Comparison of ENCODE assay signal across 25 cellular contexts in the genomic region with DNA sequence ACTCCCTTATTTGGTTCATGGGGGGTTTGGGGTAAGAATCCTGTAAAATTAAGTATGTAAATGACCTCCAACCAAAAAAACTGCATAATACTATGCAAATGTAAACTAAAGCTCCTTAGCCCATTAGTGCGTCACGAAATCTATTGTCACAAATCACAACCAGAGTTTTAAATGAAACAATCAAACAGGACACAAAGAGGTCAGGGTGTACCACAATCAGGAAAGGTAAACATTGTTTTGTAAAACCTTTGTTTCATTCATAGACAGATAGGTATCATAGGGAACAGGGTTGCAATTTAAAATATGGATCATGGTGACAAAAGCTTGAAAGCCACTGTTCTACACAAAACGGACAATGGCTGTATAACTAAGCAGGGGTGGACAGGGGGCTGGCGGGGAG.
"Had no signal": no experiment of that assay in that cellular context is flagged by ENCODE, and none has a peak within 500 bp of the region (broad histone marks: within the 10 kb centered on the region; RNA-seq: fewer than 3 reads in every experiment).

No MANE protein-coding gene starts in this region.

- H3K9me3 Mint-ChIP-seq: activated B cell treated with CpG ODN at 0.5 μM for 24 hours; activated CD4-positive, alpha-beta T cell treated with anti-CD3 and anti-CD28 coated beads, Interleukin-2, amount 10 ng/mL, durations not matched to agents 24 days and 14 days; activated naive CD4-positive, alpha-beta T cell treated with anti-CD3 and anti-CD28 coated beads, Interleukin-2, amount 50 U/mL, for 24 hours; activated T-cell treated with anti-CD3 and anti-CD28 coated beads, Interleukin-2, amount 50 U/mL, for 24 hours; activated T-helper 1 cell treated with anti-CD3 and anti-CD28 coated beads, Interleukin-12 subunit alpha, Interleukin-12 subunit beta, Interleukin-2, Interleukin-4 antibody, amounts not matched to agents 30 ng/mL and 10 ng/mL and 1 ng/mL, durations not matched to agents 14 hours and 24 hours and 36 hours; brain; central memory CD8-positive, alpha-beta T cell; T-helper 1 cell treated with Interleukin-12 subunit alpha and Interleukin-12 subunit beta and Interleukin-4 antibody, amounts not matched to agents 30 μg/mL and 1 μg/mL, for 36 hours had no signal

- H3K27me3 ChIP-seq: SJSA1 had no signal

- H3K4me3 Mint-ChIP-seq: activated B cell treated with CpG ODN at 0.5 μM for 24 hours; activated CD4-positive, alpha-beta T cell treated with anti-CD3 and anti-CD28 coated beads, Interleukin-2, amount 10 ng/mL, durations not matched to agents 24 days and 14 days; activated CD8-positive, alpha-beta memory T cell treated with anti-CD3 and anti-CD28 coated beads, Interleukin-2, amount 10 ng/mL, durations not matched to agents 7 days and 5 days; activated naive CD4-positive, alpha-beta T cell treated with anti-CD3 and anti-CD28 coated beads, Interleukin-2, amount 50 U/mL, for 24 hours; activated T-cell treated with anti-CD3 and anti-CD28 coated beads, Interleukin-2, amount 50 U/mL, for 24 hours; activated T-helper 1 cell treated with anti-CD3 and anti-CD28 coated beads, Interleukin-12 subunit alpha, Interleukin-12 subunit beta, Interleukin-2, Interleukin-4 antibody, amounts not matched to agents 30 ng/mL and 10 ng/mL and 1 ng/mL, durations not matched to agents 14 hours and 24 hours and 36 hours; brain; central memory CD8-positive, alpha-beta T cell; T-helper 1 cell treated with Interleukin-12 subunit alpha and Interleukin-12 subunit beta and Interleukin-4 antibody, amounts not matched to agents 30 μg/mL and 1 μg/mL, for 36 hours had no signal

- H3K27me3 Mint-ChIP-seq: activated B cell treated with CpG ODN at 0.5 μM for 24 hours; activated CD4-positive, alpha-beta T cell treated with anti-CD3 and anti-CD28 coated beads, Interleukin-2, amount 10 ng/mL, durations not matched to agents 24 days and 14 days; activated CD8-positive, alpha-beta memory T cell treated with anti-CD3 and anti-CD28 coated beads, Interleukin-2, amount 10 ng/mL, durations not matched to agents 7 days and 5 days; activated naive CD4-positive, alpha-beta T cell treated with anti-CD3 and anti-CD28 coated beads, Interleukin-2, amount 50 U/mL, for 24 hours; activated T-cell treated with anti-CD3 and anti-CD28 coated beads, Interleukin-2, amount 50 U/mL, for 24 hours; brain; central memory CD8-positive, alpha-beta T cell had no signal

- H3K9me3 ChIP-seq: SJSA1 had no signal

- H3K4me1 ChIP-seq: SJSA1 had no signal

- ATAC-seq: activated CD8-positive, alpha-beta memory T cell treated with anti-CD3 and anti-CD28 coated beads, Interleukin-2, amount 10 ng/mL, durations not matched to agents 7 days and 5 days; SK-N-SH treated with all-trans-retinoic acid at 6 μM for 48 hours had no signal

- H3K27ac ChIP-seq: SJSA1 had no signal

- H3K4me3 ChIP-seq: SJSA1 had no signal

- H3K4me1 Mint-ChIP-seq: activated CD8-positive, alpha-beta memory T cell treated with anti-CD3 and anti-CD28 coated beads, Interleukin-2, amount 10 ng/mL, durations not matched to agents 7 days and 5 days; activated naive CD4-positive, alpha-beta T cell treated with anti-CD3 and anti-CD28 coated beads, Interleukin-2, amount 50 U/mL, for 24 hours; brain had no signal

- H3K27ac Mint-ChIP-seq: activated CD4-positive, alpha-beta T cell treated with anti-CD3 and anti-CD28 coated beads, Interleukin-2, amount 10 ng/mL, durations not matched to agents 24 days and 14 days; activated CD8-positive, alpha-beta memory T cell treated with anti-CD3 and anti-CD28 coated beads, Interleukin-2, amount 10 ng/mL, durations not matched to agents 7 days and 5 days; activated naive CD4-positive, alpha-beta T cell treated with anti-CD3 and anti-CD28 coated beads, Interleukin-2, amount 50 U/mL, for 24 hours; activated T-cell treated with anti-CD3 and anti-CD28 coated beads, Interleukin-2, amount 50 U/mL, for 24 hours; activated T-helper 1 cell treated with anti-CD3 and anti-CD28 coated beads, Interleukin-12 subunit alpha, Interleukin-12 subunit beta, Interleukin-2, Interleukin-4 antibody, amounts not matched to agents 30 ng/mL and 10 ng/mL and 1 ng/mL, durations not matched to agents 14 hours and 24 hours and 36 hours; T-helper 1 cell treated with Interleukin-12 subunit alpha and Interleukin-12 subunit beta and Interleukin-4 antibody, amounts not matched to agents 30 μg/mL and 1 μg/mL, for 36 hours had no signal

- DNase-seq: activated B cell treated with CpG ODN at 0.5 μM for 24 hours; activated CD4-positive, alpha-beta T cell treated with anti-CD3 and anti-CD28 coated beads for 1 hour; activated CD4-positive, alpha-beta T cell treated with anti-CD3 and anti-CD28 coated beads, Interleukin-2, amount 10 ng/mL, durations not matched to agents 24 days and 14 days; activated CD4-positive, alpha-beta T cell treated with anti-CD3 and anti-CD28 coated beads, Interleukin-2, amount 50 U/mL, for 48 hours; activated CD8-positive, alpha-beta memory T cell treated with anti-CD3 and anti-CD28 coated beads, Interleukin-2, amount 10 ng/mL, durations not matched to agents 7 days and 5 days; activated effector memory CD4-positive, alpha-beta T cell treated with Interleukin-2 at 50 U/mL for 16 hours; activated naive CD4-positive, alpha-beta T cell; activated T-cell treated with anti-CD3 and anti-CD28 coated beads, Interleukin-2, amount 50 U/mL, for 24 hours; amygdala; Kasumi-1; KBM-7; NCI-H1048; NCI-H1417; NCI-H1694 treated with DMSO at 0.1 percent for 48 hours; NCI-H2081; NCI-H446; NCI-H524; SHP77 had no signal
